In the genomic region with DNA sequence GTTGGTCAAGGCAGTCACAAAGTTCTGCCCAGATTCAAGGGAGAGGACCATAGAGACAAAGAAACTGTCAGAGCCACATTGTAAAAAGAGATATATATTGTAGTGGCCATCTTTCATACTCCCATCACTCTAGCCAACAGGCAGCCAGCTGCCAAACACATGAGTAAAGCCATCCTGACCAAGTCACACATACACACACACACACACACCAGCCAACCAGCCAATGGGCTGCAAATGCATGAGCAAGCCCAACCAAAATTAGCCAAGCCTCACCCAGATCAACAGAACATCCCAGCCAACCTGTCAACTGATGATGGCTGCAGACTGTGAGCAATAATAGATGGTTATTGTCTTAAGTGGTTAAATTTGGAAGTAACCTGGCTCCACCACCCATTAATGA, we compare ENCODE assay signal across 18 cellular contexts.
DNase-seq lines count a peak whose midpoint lies in the region; ATAC-seq and TF ChIP-seq lines count a peak whose summit lies in the region.
"Had no signal": no experiment of that assay in that cellular context is flagged by ENCODE, and none has a peak within 500 bp of the region (broad histone marks: within the 10 kb centered on the region; RNA-seq: fewer than 3 reads in every experiment).

No MANE protein-coding gene starts in this region.

- H3K4me1 ChIP-seq in aorta (ENCODE audit: control insufficient read depth in 1 of 2, insufficient read depth in 2 of 2, low read length in 2 of 2) (no peaks in the 10 kb centered on the region), gastrocnemius medialis (no peaks in the 10 kb centered on the region)
- H3K4me1 ChIP-seq: colonic mucosa had no signal

- TF ChIP-seq POLR2A in gastrocnemius medialis (IDR thresholded peaks at IDR 0.05): no peak

- in situ Hi-C loops in gastrocnemius medialis (cut with MboI; ENCODE audit: low sequenced_read_pairs in 4 of 4): no loop called here

- H3K36me3 ChIP-seq in aorta (ENCODE audit: control insufficient read depth in 1 of 2, insufficient read depth in 2 of 2, low read length in 1 of 2): no peaks in the 10 kb centered on the region
- no peaks in the 10 kb centered on the region for H3K36me3 ChIP-seq in gastrocnemius medialis
- H3K36me3 ChIP-seq: colonic mucosa had no signal

- H3K36me3 Mint-ChIP-seq in natural killer cell: no peaks in the 10 kb centered on the region
- H3K36me3 Mint-ChIP-seq: CD14-positive monocyte had no signal

- intact Hi-C loops in left ventricle myocardium superior (cut with micrococcal nuclease) (no loop called here), Right ventricle myocardium superior (cut with DNase I) (no loop called here), aorta (cut with DNase I) (no loop called here), natural killer cell (cut with micrococcal nuclease) (no loop called here), gastrocnemius medialis (cut with DNase I; ENCODE audit: low total_unique reads) (no loop called here)

- ATAC-seq in left ventricle myocardium superior (peak; percentile 45), Right ventricle myocardium superior (ENCODE audit: poor library complexity) (no peak), aorta (ENCODE audit: low FRiP score) (peak; percentile 36), natural killer cell (no peak), GM21526 (IDR thresholded peaks at IDR 0.05; ENCODE audit: low FRiP score, unreplicated experiment) (no peak), gastrocnemius medialis (no peak)
- ATAC-seq: activated T-cell treated with anti-CD3 and anti-CD28 coated beads, Interleukin-2, amount 50 U/mL, for 4 hours; left lobe of liver had no signal

- DNase-seq in left ventricle myocardium superior: no peak
- no peak for DNase-seq in Right ventricle myocardium superior
- peak; percentile 15 for DNase-seq in NCI-H69 (lab: John Stamatoyannopoulos, UW)
- peak; percentile 18 for DNase-seq in fibroblast of peridontal ligament (ENCODE audit: extremely low read depth)
- DNase-seq in aorta: no peak
- DNase-seq in natural killer cell: no peak
- DNase-seq in gastrocnemius medialis: no peak
- DNase-seq: activated CD4-positive, CD25-positive, alpha-beta regulatory T cell treated with anti-CD3 and anti-CD28 coated beads, Interleukin-2, amount 50 U/mL, for 72 hours; activated naive CD4-positive, alpha-beta T cell treated with anti-CD3 and anti-CD28 coated beads, Interleukin-2, amount 50 U/mL, for 16 hours; activated T-cell treated with anti-CD3 and anti-CD28 coated beads, Interleukin-2, amount 50 U/mL, for 4 hours; colonic mucosa; midbrain; NCI-H146; RPMI8226 had no signal

- no peaks in the 10 kb centered on the region for H3K27me3 Mint-ChIP-seq in natural killer cell (ENCODE audit: low read depth in 2 of 2)

- H3K9me3 ChIP-seq in aorta (ENCODE audit: control insufficient read depth, low read length): no peaks in the 10 kb centered on the region
- H3K9me3 ChIP-seq in gastrocnemius medialis: no peaks in the 10 kb centered on the region
- H3K9me3 ChIP-seq: colonic mucosa had no signal

- H3K4me3 Mint-ChIP-seq in natural killer cell: no peak overlapping the region
- H3K4me3 Mint-ChIP-seq: activated T-cell treated with anti-CD3 and anti-CD28 coated beads, Interleukin-2, amount 50 U/mL, for 4 hours; CD14-positive monocyte; neural crest cell had no signal

- H3K27ac Mint-ChIP-seq in natural killer cell: no peak overlapping the region
- H3K27ac Mint-ChIP-seq: CD14-positive monocyte had no signal

- H3K4me1 Mint-ChIP-seq in natural killer cell: no peaks in the 10 kb centered on the region
- H3K4me1 Mint-ChIP-seq: CD14-positive monocyte, neural crest cell had no signal

- no peak overlapping the region for H3K4me3 ChIP-seq in aorta (ENCODE audit: low read length in 2 of 2)
- H3K4me3 ChIP-seq in gastrocnemius medialis: no peak overlapping the region
- H3K4me3 ChIP-seq: colonic mucosa had no signal

- H3K27ac ChIP-seq in aorta (ENCODE audit: low read depth in 1 of 2, low read length in 2 of 2): no peak overlapping the region
- no peak overlapping the region for H3K27ac ChIP-seq in gastrocnemius medialis
- H3K27ac ChIP-seq: colonic mucosa had no signal

- TF ChIP-seq CTCF in natural killer cell (IDR thresholded peaks at IDR 0.05) (no peak), gastrocnemius medialis (IDR thresholded peaks at IDR 0.05 in 4 of 5, conservative IDR thresholded peaks at IDR 0.05 in 1 of 5) (no peak)

- peaks cover 11 to 16% of the 10 kb centered on the region in 2 donors for H3K9me3 Mint-ChIP-seq in natural killer cell

- H3K27me3 ChIP-seq in aorta (ENCODE audit: control insufficient read depth in 1 of 2, insufficient read depth in 2 of 2, low read length in 1 of 2) (no peaks in the 10 kb centered on the region), gastrocnemius medialis (no peaks in the 10 kb centered on the region)
- H3K27me3 ChIP-seq: colonic mucosa had no signal

Comparison
In these comparisons a context has a peak if more than half of its experiments do, and no peak if none do; other contexts are left out.
1. ATAC-seq: peak in left ventricle myocardium superior (single experiment) and aorta (single experiment); none in Right ventricle myocardium superior (single experiment), natural killer cell (0 of 3), GM21526 (single experiment) and gastrocnemius medialis (0 of 2).
2. DNase-seq: peak in NCI-H69 (single experiment) and fibroblast of peridontal ligament (single experiment); none in left ventricle myocardium superior (single experiment), Right ventricle myocardium superior (single experiment), aorta (0 of 2), natural killer cell (single experiment) and gastrocnemius medialis (0 of 2).